ENCODE assay signal across 23 cellular contexts in the genomic region with DNA sequence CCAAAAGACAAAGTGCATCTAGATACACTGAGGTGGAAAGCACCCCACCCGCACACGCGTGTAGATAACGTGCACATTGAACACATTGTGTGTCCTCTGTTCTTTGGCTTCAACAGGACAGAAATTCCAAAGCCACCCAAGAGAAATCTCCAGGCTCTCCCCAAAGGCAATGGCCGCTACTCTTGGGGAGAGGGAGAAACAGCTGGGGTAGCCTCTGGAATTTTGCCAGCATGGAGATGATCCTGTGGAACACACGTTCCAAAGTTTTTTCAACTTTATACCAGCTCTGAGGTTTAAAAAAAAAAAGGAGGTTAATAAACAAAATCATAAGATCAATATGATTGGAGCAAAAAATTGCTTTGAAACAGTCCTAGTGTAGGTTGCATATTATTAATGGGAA.
"Had no signal": no experiment of that assay in that cellular context is flagged by ENCODE, and none has a peak within 500 bp of the region (broad histone marks: within the 10 kb centered on the region; RNA-seq: fewer than 3 reads in every experiment).

No MANE protein-coding gene starts in this region.

- DNase-seq: colonic mucosa; cortex of kidney; dermis blood vessel endothelial cell; dorsolateral prefrontal cortex; effector CD4-positive, alpha-beta T cell; effector CD8-positive, alpha-beta T cell; effector memory CD4-positive, alpha-beta T cell; effector memory CD8-positive, alpha-beta T cell; endodermal cell; erythroblast; esophagus squamous epithelium; foreskin fibroblast; foreskin keratinocyte; foreskin melanocyte; gastrocnemius medialis; glutamatergic neuron; head of caudate nucleus; heart left ventricle; heart right ventricle had no signal

- H3K4me3 ChIP-seq: colonic mucosa, coronary artery, dorsolateral prefrontal cortex, esophagus muscularis mucosa, esophagus squamous epithelium, gastrocnemius medialis, gastroesophageal sphincter, heart left ventricle, heart right ventricle had no signal

- H3K27ac ChIP-seq: colonic mucosa, coronary artery, dorsolateral prefrontal cortex, epithelial cell of prostate, esophagus muscularis mucosa, esophagus squamous epithelium, foreskin keratinocyte, gastrocnemius medialis, gastroesophageal sphincter, heart left ventricle, heart right ventricle had no signal

- H3K36me3 ChIP-seq: colonic mucosa, esophagus muscularis mucosa, esophagus squamous epithelium, gastrocnemius medialis, gastroesophageal sphincter, heart left ventricle, heart right ventricle had no signal

- H3K27me3 ChIP-seq: colonic mucosa, esophagus squamous epithelium, gastrocnemius medialis, gastroesophageal sphincter, heart left ventricle had no signal

- H3K9me3 ChIP-seq: colonic mucosa, gastrocnemius medialis had no signal

- H3K4me1 ChIP-seq: colonic mucosa, esophagus muscularis mucosa, esophagus squamous epithelium, foreskin keratinocyte, gastrocnemius medialis, gastroesophageal sphincter, heart left ventricle, heart right ventricle had no signal
